In the genomic region with DNA sequence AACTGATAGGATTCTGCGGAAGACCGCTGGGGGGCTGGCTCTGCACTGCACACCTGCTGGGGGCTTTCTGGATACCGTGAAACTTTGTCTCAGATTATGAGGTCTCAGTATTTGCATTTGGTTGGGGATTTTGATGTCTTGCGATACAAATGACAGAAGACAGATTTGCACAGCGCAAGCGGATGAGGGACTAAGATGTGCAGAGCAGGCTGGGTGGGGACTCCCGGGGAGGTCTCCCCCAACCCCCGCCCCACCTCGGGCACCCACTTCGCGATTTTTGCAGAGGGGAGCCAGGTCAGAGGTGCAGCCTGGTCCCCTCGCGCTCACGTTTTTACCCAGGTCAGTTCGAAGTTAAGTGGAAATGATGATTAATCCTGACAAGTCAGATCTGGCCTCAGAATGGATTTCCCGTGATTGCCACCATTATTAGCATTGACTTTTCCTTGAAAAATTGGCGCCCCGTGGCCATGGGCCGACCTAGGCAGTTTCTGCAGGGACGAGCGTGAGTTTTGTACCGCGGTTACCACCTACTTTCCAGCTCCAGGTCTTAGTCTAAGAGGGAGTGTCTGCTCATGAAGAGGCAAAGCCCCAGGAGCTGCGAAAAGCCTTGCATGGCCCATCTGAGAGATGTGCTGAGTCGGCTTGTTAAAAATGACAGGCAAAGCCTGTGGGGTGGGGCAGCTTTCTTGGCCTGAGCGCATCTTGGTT, we compare ENCODE assay signal across 1 cellular context.
TF ChIP-seq lines count a peak whose summit lies in the region.

No MANE protein-coding gene starts in this region.

TF ChIP-seq in SK-N-SH treated with all-trans-retinoic acid at 6 μM for 48 hours, 23 proteins besides CTCF, POLR2A, EP300 and RAD21:
- TF ChIP-seq, protein P1, sequence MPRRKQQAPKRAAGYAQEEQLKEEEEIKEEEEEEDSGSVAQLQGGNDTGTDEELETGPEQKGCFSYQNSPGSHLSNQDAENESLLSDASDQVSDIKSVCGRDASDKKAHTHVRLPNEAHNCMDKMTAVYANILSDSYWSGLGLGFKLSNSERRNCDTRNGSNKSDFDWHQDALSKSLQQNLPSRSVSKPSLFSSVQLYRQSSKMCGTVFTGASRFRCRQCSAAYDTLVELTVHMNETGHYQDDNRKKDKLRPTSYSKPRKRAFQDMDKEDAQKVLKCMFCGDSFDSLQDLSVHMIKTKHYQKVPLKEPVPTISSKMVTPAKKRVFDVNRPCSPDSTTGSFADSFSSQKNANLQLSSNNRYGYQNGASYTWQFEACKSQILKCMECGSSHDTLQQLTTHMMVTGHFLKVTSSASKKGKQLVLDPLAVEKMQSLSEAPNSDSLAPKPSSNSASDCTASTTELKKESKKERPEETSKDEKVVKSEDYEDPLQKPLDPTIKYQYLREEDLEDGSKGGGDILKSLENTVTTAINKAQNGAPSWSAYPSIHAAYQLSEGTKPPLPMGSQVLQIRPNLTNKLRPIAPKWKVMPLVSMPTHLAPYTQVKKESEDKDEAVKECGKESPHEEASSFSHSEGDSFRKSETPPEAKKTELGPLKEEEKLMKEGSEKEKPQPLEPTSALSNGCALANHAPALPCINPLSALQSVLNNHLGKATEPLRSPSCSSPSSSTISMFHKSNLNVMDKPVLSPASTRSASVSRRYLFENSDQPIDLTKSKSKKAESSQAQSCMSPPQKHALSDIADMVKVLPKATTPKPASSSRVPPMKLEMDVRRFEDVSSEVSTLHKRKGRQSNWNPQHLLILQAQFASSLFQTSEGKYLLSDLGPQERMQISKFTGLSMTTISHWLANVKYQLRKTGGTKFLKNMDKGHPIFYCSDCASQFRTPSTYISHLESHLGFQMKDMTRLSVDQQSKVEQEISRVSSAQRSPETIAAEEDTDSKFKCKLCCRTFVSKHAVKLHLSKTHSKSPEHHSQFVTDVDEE (CRISPR knock-in tag; IDR thresholded peaks at IDR 0.05): no peak
- TF ChIP-seq ZFP3 (CRISPR knock-in tag; IDR thresholded peaks at IDR 0.05) (no peak), ZNF70 (CRISPR knock-in tag; IDR thresholded peaks at IDR 0.05) (no peak), PPARA (CRISPR knock-in tag; IDR thresholded peaks at IDR 0.05; ENCODE audit: borderline replicate concordance) (no peak), GLIS3 (CRISPR knock-in tag; IDR thresholded peaks at IDR 0.05) (no peak), ZFP30 (CRISPR knock-in tag; IDR thresholded peaks at IDR 0.05) (no peak), RARB (CRISPR knock-in tag; IDR thresholded peaks at IDR 0.05) (no peak), CSDC2 (CRISPR knock-in tag; IDR thresholded peaks at IDR 0.05) (no peak), ZNF8 (CRISPR knock-in tag; IDR thresholded peaks at IDR 0.05) (no peak), ZNF565 (CRISPR knock-in tag; conservative IDR thresholded peaks at IDR 0.05; ENCODE audit: low read depth) (no peak), ESRRG (CRISPR knock-in tag; IDR thresholded peaks at IDR 0.05) (no peak), ARNTL (CRISPR knock-in tag; IDR thresholded peaks at IDR 0.05; ENCODE audit: borderline replicate concordance, low read depth) (no peak), OSR1 (CRISPR knock-in tag; IDR thresholded peaks at IDR 0.05) (no peak), BACH2 (CRISPR knock-in tag; IDR thresholded peaks at IDR 0.05; ENCODE audit: borderline replicate concordance) (no peak)
- TF ChIP-seq, protein P2, sequence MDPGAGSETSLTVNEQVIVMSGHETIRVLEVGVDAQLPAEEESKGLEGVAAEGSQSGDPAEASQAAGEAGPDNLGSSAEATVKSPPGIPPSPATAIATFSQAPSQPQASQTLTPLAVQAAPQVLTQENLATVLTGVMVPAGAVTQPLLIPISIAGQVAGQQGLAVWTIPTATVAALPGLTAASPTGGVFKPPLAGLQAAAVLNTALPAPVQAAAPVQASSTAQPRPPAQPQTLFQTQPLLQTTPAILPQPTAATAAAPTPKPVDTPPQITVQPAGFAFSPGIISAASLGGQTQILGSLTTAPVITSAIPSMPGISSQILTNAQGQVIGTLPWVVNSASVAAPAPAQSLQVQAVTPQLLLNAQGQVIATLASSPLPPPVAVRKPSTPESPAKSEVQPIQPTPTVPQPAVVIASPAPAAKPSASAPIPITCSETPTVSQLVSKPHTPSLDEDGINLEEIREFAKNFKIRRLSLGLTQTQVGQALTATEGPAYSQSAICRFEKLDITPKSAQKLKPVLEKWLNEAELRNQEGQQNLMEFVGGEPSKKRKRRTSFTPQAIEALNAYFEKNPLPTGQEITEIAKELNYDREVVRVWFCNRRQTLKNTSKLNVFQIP (CRISPR knock-in tag; IDR thresholded peaks at IDR 0.05; ENCODE audit: borderline replicate concordance, low read depth): no peak
- TF ChIP-seq, protein P3, sequence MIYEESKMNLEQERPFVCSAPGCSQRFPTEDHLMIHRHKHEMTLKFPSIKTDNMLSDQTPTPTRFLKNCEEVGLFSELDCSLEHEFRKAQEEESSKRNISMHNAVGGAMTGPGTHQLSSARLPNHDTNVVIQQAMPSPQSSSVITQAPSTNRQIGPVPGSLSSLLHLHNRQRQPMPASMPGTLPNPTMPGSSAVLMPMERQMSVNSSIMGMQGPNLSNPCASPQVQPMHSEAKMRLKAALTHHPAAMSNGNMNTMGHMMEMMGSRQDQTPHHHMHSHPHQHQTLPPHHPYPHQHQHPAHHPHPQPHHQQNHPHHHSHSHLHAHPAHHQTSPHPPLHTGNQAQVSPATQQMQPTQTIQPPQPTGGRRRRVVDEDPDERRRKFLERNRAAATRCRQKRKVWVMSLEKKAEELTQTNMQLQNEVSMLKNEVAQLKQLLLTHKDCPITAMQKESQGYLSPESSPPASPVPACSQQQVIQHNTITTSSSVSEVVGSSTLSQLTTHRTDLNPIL (CRISPR knock-in tag; IDR thresholded peaks at IDR 0.05; ENCODE audit: low read depth): no peak
TF ChIP-seq in SK-N-SH treated with all-trans-retinoic acid at 6 μM for 48 hours: peak in this region for 0.
